ENCODE assay signal across 13 cellular contexts in genomic region chr1:63877816-63878215, GRCh38.
DNase-seq lines count a peak whose midpoint lies in the region; ATAC-seq, FAIRE-seq and TF ChIP-seq lines count a peak whose summit lies in the region.
"Had no signal": no experiment of that assay in that cellular context is flagged by ENCODE, and none has a peak within 500 bp of the region (broad histone marks: within the 10 kb centered on the region; RNA-seq: fewer than 3 reads in every experiment).

No MANE protein-coding gene starts in this region.

- dilution Hi-C loops in keratinocyte (cut with MboI; ENCODE audit: extremely low pct_ligation_motif_present, low sequenced_read_pairs), result no loop called here

- intact Hi-C loops in aorta (cut with DNase I), result no loop called here

- ATAC-seq in aorta (ENCODE audit: low FRiP score), result no peak
- ATAC-seq: T-cell had no signal

- peak; percentile 99 for FAIRE-seq in keratinocyte (lab: Jason Lieb, UNC)

- in situ Hi-C loops in ACHN (cut with HindIII; ENCODE audit: low pct_ligation_motif_present, low pct_unique_long_range_greater_than_20kb, low sequenced_read_pairs), result no loop called here

- no peak overlapping the region for H3K9ac ChIP-seq in keratinocyte (ENCODE audit: control insufficient read depth, extremely low read depth, insufficient read depth, low read length)

- no peak overlapping the region for H2AFZ ChIP-seq in keratinocyte (ENCODE audit: control insufficient read depth, low read length)

- no peak for TF ChIP-seq CTCF in keratinocyte (optimal IDR thresholded peaks at IDR 0.05 in 1 of 3, IDR thresholded peaks at IDR 0.05 in 1 of 3, conservative IDR thresholded peaks at IDR 0.05 in 1 of 3; ENCODE audit: extremely low read depth in 1 of 3, insufficient read depth in 2 of 3, low read length in 3 of 3)

- H3K9me1 ChIP-seq in keratinocyte (ENCODE audit: control insufficient read depth, extremely low read depth, insufficient read depth, low read length), result no peaks in the 10 kb centered on the region

- DNase-seq in ACHN, result peak; percentile 87
- DNase-seq in HPDE6-E6E7 (ENCODE audit: extremely low spot score), result peak; percentile 49
- peak; percentile 89 for DNase-seq in amniotic epithelial cell (ENCODE audit: low read depth)
- no peak for DNase-seq in keratinocyte (ENCODE audit: low read depth, low spot score)
- no peak for DNase-seq in activated gamma-delta T cell treated with Interleukin-2 at 50 U/mL for 16 hours
- DNase-seq in NCI-H146 (lab: John Stamatoyannopoulos, UW), result no peak
- no peak for DNase-seq in aorta
- no peak for DNase-seq in stimulated activated CD4-positive, alpha-beta T cell treated with anti-CD3 and anti-CD28 coated beads, Interleukin-2, amount 100 ng/mL, for 24 hours
- DNase-seq: activated gamma-delta T cell, midbrain, NCI-H82, substantia nigra, T-cell had no signal

- no peaks in the 10 kb centered on the region for H3K9me3 ChIP-seq in keratinocyte (ENCODE audit: control insufficient read depth, low read depth, low read length)
- H3K9me3 ChIP-seq in aorta (ENCODE audit: control insufficient read depth, low read length), result no peaks in the 10 kb centered on the region

- peak overlapping the region; percentile 55 for H3K27ac ChIP-seq in keratinocyte (ENCODE audit: control insufficient read depth, insufficient read depth, low read length)
- H3K27ac ChIP-seq in aorta (ENCODE audit: low read depth in 1 of 2, low read length in 2 of 2), result no peak overlapping the region

- no peaks in the 10 kb centered on the region for H3K79me2 ChIP-seq in keratinocyte (ENCODE audit: control insufficient read depth, insufficient read depth, low read length)

- no peaks in the 10 kb centered on the region for H3K36me3 ChIP-seq in keratinocyte (ENCODE audit: control insufficient read depth in 2 of 2, extremely low read depth in 1 of 2, insufficient read depth in 2 of 2, low read length in 2 of 2)
- H3K36me3 ChIP-seq in aorta (ENCODE audit: control insufficient read depth in 1 of 2, insufficient read depth in 2 of 2, low read length in 1 of 2), result no peaks in the 10 kb centered on the region

- H3K27me3 ChIP-seq in keratinocyte (ENCODE audit: control insufficient read depth, extremely low read depth, insufficient read depth, low read length) (no peaks in the 10 kb centered on the region), aorta (ENCODE audit: control insufficient read depth in 1 of 2, insufficient read depth in 2 of 2, low read length in 1 of 2) (no peaks in the 10 kb centered on the region)

- WGBS in aorta, 2 donors, result 34 to 35% methylated on average over 3 of the region's 3 CpGs

- no peak overlapping the region for H3K4me3 ChIP-seq in keratinocyte (ENCODE audit: control insufficient read depth in 2 of 3, extremely low read depth in 1 of 3, insufficient read depth in 2 of 3, low read depth in 1 of 3, low read length in 3 of 3)
- H3K4me3 ChIP-seq in aorta (ENCODE audit: low read length in 2 of 2), result no peak overlapping the region

- no peak overlapping the region for H3K4me2 ChIP-seq in keratinocyte (ENCODE audit: control insufficient read depth, extremely low read depth, insufficient read depth, low read depth, low read length)

- H3K4me1 ChIP-seq in keratinocyte (ENCODE audit: control insufficient read depth, extremely low read depth, insufficient read depth, low read length) (peaks cover 37% of the 10 kb centered on the region), aorta (ENCODE audit: control insufficient read depth in 1 of 2, insufficient read depth in 2 of 2, low read length in 2 of 2) (peaks cover 2 to 32% of the 10 kb centered on the region in 2 donors)

- no peaks in the 10 kb centered on the region for H4K20me1 ChIP-seq in keratinocyte (ENCODE audit: control insufficient read depth, extremely low read depth, insufficient read depth, low read length)

Comparison
In these comparisons a context has a peak if more than half of its experiments do, and no peak if none do; other contexts are left out.
1. DNase-seq: peak in ACHN (single experiment), HPDE6-E6E7 (single experiment) and amniotic epithelial cell (single experiment); none in keratinocyte (single experiment), activated gamma-delta T cell treated with Interleukin-2 at 50 U/mL for 16 hours (single experiment), NCI-H146 (single experiment), aorta (0 of 2) and stimulated activated CD4-positive, alpha-beta T cell treated with anti-CD3 and anti-CD28 coated beads, Interleukin-2, amount 100 ng/mL, for 24 hours (0 of 2).